ENCODE assay signal across 14 cellular contexts in the genomic region with DNA sequence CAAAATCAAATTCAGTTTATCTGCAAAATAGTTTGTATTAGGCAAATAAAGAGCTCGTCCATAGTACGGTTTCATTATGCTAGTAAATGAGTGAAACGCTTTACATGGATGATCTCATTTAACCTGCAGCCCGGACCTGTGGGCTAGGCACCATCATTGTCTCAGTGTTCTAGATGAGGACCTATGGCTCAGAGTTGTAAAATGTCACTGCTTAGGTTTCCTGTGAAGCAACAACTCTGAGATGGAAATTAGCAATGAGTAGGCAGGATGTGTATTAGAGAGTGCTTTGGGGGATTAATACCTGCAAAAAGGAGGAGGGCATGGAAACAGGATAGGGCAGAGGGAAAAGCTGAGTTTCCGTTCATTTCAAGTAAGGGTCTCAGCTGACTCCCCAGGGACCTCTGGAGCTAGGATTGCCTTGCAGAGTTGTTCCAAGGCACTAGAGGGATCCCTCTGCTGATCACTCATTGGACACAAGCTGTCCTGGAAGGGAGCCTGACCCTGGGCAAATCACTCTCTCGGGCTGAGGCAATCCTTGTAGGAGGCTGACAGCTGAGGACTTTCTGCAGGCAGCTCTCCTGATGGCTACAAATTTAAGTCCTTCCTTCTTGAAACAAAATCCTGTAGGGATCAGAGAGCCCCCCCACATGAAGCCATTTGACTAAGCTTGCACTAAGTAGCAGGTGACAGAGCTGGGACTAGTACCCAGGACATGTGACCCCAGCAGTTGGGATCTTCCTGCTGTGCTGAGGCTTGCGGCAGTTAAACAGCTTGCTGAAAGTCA. TPM values are rescaled to one million over a fixed set of nuclear protein-coding genes. Genes with fewer than 3 reads are reported as not detected.
DNase-seq lines count a peak whose midpoint lies in the region; ATAC-seq, FAIRE-seq and TF ChIP-seq lines count a peak whose summit lies in the region.
"Had no signal": no experiment of that assay in that cellular context is flagged by ENCODE, and none has a peak within 500 bp of the region (broad histone marks: within the 10 kb centered on the region; RNA-seq: fewer than 3 reads in every experiment).

No MANE protein-coding gene starts in this region.

- intact Hi-C loops in lower lobe of right lung (cut with DNase I), result no loop called here

- no peak overlapping the region for H4K8ac ChIP-seq in neuronal stem cell (ENCODE audit: low read depth, low read length)

- DNase-seq in ELF-1 (ENCODE audit: low read depth, low spot score) (peak; percentile 60), NCI-H226 (peak; percentile 12), fibroblast of mammary gland (ENCODE audit: low read depth) (peak; percentile 63), neuronal stem cell (ENCODE audit: low spot score) (no peak), lower lobe of right lung (no peak), D721Med (ENCODE audit: insufficient read length, low spot score) (no peak), DMS79 treated with DMSO at 0.1 percent for 48 hours (lab: John Stamatoyannopoulos, UW) (no peak)
- DNase-seq: effector memory CD4-positive, alpha-beta T cell; naive thymus-derived CD8-positive, alpha-beta T cell; NCI-H1048 had no signal

- no peak overlapping the region for H2AK5ac ChIP-seq in neuronal stem cell (ENCODE audit: low read depth, low read length)

- peak overlapping the region; percentile 23 for H3K18ac ChIP-seq in neuronal stem cell (ENCODE audit: low read length)

- TF ChIP-seq CTCF in fibroblast of mammary gland (conservative IDR thresholded peaks at IDR 0.05; ENCODE audit: control insufficient read depth, insufficient read depth, low read depth, low read length) (peak; percentile 7), lower lobe of right lung (IDR thresholded peaks at IDR 0.05) (no peak), D721Med (IDR thresholded peaks at IDR 0.05; ENCODE audit: insufficient read depth, missing control alignments) (no peak)

- no peak overlapping the region for H4K91ac ChIP-seq in neuronal stem cell (ENCODE audit: low read depth, low read length, poor library complexity)

- H3K9ac ChIP-seq in neuronal stem cell (ENCODE audit: low read depth, low read length, poor library complexity), result no peak overlapping the region

- H3K4me3 ChIP-seq in fibroblast of mammary gland (ENCODE audit: control insufficient read depth, low read depth, low read length) (no peak overlapping the region), neuronal stem cell (ENCODE audit: low read length in 2 of 2) (no peak overlapping the region), lower lobe of right lung (no peak overlapping the region)

- H3K9me3 ChIP-seq in neuronal stem cell (replicated peaks in 1 of 2; ENCODE audit: control insufficient read depth in 2 of 2, insufficient read depth in 1 of 2, low read depth in 1 of 2, low read length in 2 of 2) (peaks cover 0 to 2% of the 10 kb centered on the region in 2 donors), lower lobe of right lung (no peaks in the 10 kb centered on the region)
- H3K9me3 ChIP-seq: Caco-2 had no signal

- H3K4me1 ChIP-seq in neuronal stem cell (ENCODE audit: control insufficient read depth in 2 of 2, insufficient read depth in 1 of 2, low read depth in 1 of 2, low read length in 2 of 2) (peaks cover 9 to 11% of the 10 kb centered on the region in 2 donors), lower lobe of right lung (no peaks in the 10 kb centered on the region)
- H3K4me1 ChIP-seq: Caco-2 had no signal

- no peak overlapping the region for H3K4me2 ChIP-seq in neuronal stem cell (ENCODE audit: insufficient read depth, low read length, poor library complexity, severe bottlenecking)

- no peak overlapping the region for H3K14ac ChIP-seq in neuronal stem cell (ENCODE audit: low read length)

- no peak overlapping the region for H2AFZ ChIP-seq in neuronal stem cell (ENCODE audit: low read length)

- no peak overlapping the region for H3K4ac ChIP-seq in neuronal stem cell (ENCODE audit: low read length)

- H3K36me3 ChIP-seq in neuronal stem cell (replicated peaks in 1 of 2; ENCODE audit: control insufficient read depth in 2 of 2, insufficient read depth in 2 of 2, low read length in 2 of 2) (no peaks in the 10 kb centered on the region), lower lobe of right lung (no peaks in the 10 kb centered on the region)

- no peak overlapping the region for H2BK5ac ChIP-seq in neuronal stem cell (ENCODE audit: low read length)

- no peaks in the 10 kb centered on the region for H3K79me1 ChIP-seq in neuronal stem cell (ENCODE audit: low read depth, low read length)

- no CpG with 5 or more reads among the region's 7 CpGs for WGBS in neuronal stem cell (ENCODE audit: extremely low coverage in 2 of 2, insufficient read length in 2 of 2, insufficient replicate concordance in 1 of 2), 2 donors

- ATAC-seq in lower lobe of right lung (no peak), GM18867 (IDR thresholded peaks at IDR 0.05; ENCODE audit: unreplicated experiment) (no peak)
- ATAC-seq: naive thymus-derived CD8-positive, alpha-beta T cell; stimulated activated memory B cell treated with anti-CD40 and anti-IgM and Interleukin-4, amounts not matched to agents 10 μg/mL and 1 μg/mL and 100 μg/mL, for 72 hours had no signal

- no peak overlapping the region for H2BK120ac ChIP-seq in neuronal stem cell (ENCODE audit: low read depth, low read length)

- H3K23ac ChIP-seq in neuronal stem cell (ENCODE audit: low read depth, low read length, poor library complexity), result no peak overlapping the region

- H2BK15ac ChIP-seq in neuronal stem cell (ENCODE audit: low read length), result no peak overlapping the region

- H3K27me3 ChIP-seq in neuronal stem cell (ENCODE audit: control insufficient read depth in 3 of 3, insufficient read depth in 3 of 3, low read depth in 1 of 3, low read length in 3 of 3) (peaks cover 0 to 2% (median 0%) of the 10 kb centered on the region in 3 experiments), lower lobe of right lung (ENCODE audit: low read depth) (peaks cover 6% of the 10 kb centered on the region)

- FAIRE-seq in D721Med (lab: Jason Lieb, UNC), result no peak

- H3K27ac ChIP-seq in neuronal stem cell (replicated peaks; ENCODE audit: low read length) (no peak overlapping the region), lower lobe of right lung (no peak overlapping the region)

- H2BK12ac ChIP-seq in neuronal stem cell (ENCODE audit: low read length), result no peak overlapping the region

RNA-seq across cellular contexts. Expression of a gene that starts 58.8 kb away (rescaled TPM):
- 0.15 TPM for polyA plus RNA-seq in neuronal stem cell (2013, experiment 1 of 2)
- 0.22 TPM for polyA plus RNA-seq in neuronal stem cell (2013, experiment 2 of 2)
- 0.38 TPM for total RNA-seq in lower lobe of right lung
- total RNA-seq: naive thymus-derived CD8-positive, alpha-beta T cell; T-helper 1 cell treated with Interleukin-12 subunit alpha and Interleukin-12 subunit beta and Interleukin-4 antibody, amounts not matched to agents 30 ng/mL and 1 ng/mL, for 36 hours had no signal
- polyA plus RNA-seq: naive thymus-derived CD8-positive, alpha-beta T cell had no signal

Comparison
In these comparisons a context has a peak if more than half of its experiments do, and no peak if none do; other contexts are left out.
1. DNase-seq: peak in ELF-1 (single experiment), NCI-H226 (single experiment) and fibroblast of mammary gland (single experiment); none in neuronal stem cell (single experiment), lower lobe of right lung (single experiment), D721Med (single experiment) and DMS79 treated with DMSO at 0.1 percent for 48 hours (single experiment).